In the genomic region with DNA sequence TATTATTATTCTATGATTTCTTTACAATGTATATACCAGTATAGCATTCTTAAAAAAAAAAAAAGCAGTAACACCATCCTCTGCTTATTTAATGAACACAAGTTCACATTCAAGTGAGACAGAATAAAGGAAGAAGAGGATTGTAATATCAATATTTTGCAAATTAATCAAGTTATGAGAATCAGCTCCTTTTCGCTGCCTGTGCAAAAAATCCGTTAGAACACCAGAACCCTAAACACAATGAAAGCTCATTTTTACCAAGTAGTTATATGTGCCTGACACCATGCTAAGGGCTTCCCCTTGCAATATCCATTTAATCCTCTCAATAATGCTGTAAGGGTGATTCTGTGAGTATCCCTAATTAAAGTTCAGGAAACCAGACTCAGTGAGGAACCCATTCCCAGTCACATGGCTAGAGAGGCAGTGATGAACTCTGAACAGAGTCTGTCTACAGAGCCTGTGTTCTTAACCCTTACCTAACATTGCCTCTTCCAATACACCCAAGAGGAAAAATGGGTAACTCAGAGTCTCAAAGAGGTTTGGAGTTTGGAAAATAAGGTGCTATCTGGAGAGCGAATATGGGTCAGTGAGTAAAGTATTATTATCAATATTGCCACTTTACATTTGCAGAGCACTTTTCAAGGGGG, we compare ENCODE assay signal across 25 cellular contexts.
DNase-seq lines count a peak whose midpoint lies in the region; ATAC-seq, FAIRE-seq and TF ChIP-seq lines count a peak whose summit lies in the region.
"Had no signal": no experiment of that assay in that cellular context is flagged by ENCODE, and none has a peak within 500 bp of the region (broad histone marks: within the 10 kb centered on the region; RNA-seq: fewer than 3 reads in every experiment).

No MANE protein-coding gene starts in this region.

- intact Hi-C loops in HepG2 (cut with micrococcal nuclease; ENCODE audit: unreplicated experiment): no loop called here
- intact Hi-C loops in right lobe of liver (cut with DNase I): no loop called here

- H3K4me1 ChIP-seq in HepG2 (ENCODE audit: insufficient read depth, low read length) (peaks cover 11% of the 10 kb centered on the region), right lobe of liver (no peaks in the 10 kb centered on the region)
- H3K4me1 ChIP-seq: A549, BE2C, BLaER1 had no signal

- POLR2A ChIA-PET in HepG2 (lab: Yijun Ruan, JAX): no interaction called here

- H3K9ac ChIP-seq in HepG2 (ENCODE audit: insufficient read depth, low read depth, low read length): no peak overlapping the region
- no peak overlapping the region for H3K9ac ChIP-seq in SK-N-MC (ENCODE audit: insufficient read length)
- H3K9ac ChIP-seq: BLaER1 had no signal

- H2AFZ ChIP-seq in HepG2 (ENCODE audit: low read length): no peak overlapping the region

- TF ChIP-seq EP300 in HepG2 (IDR thresholded peaks at IDR 0.05; ENCODE audit: low read depth in 2 of 2, low read length in 2 of 2): no peak
- no peak for TF ChIP-seq EP300 in HepG2 (CRISPR knock-in tag; IDR thresholded peaks at IDR 0.05; ENCODE audit: borderline replicate concordance)

- H3K79me2 ChIP-seq in HepG2 (ENCODE audit: insufficient read depth, low read length): no peaks in the 10 kb centered on the region

- TF ChIP-seq RAD21 in HepG2 (CRISPR knock-in tag; IDR thresholded peaks at IDR 0.05): no peak

- peak; percentile 71 for ATAC-seq in HepG2
- no peak for ATAC-seq in right lobe of liver
- no peak for ATAC-seq in GM19455 (IDR thresholded peaks at IDR 0.05; ENCODE audit: unreplicated experiment)
- no peak for ATAC-seq in GM21529 (IDR thresholded peaks at IDR 0.05; ENCODE audit: unreplicated experiment)
- ATAC-seq: A549, GM12878 had no signal

- 78% methylated on average over 3 of the region's 3 CpGs for WGBS in HepG2 (ENCODE audit: low lambda C conversion rate)
- WGBS in right lobe of liver (ENCODE audit: insufficient coverage, low coverage, low lambda C conversion rate, missing lambda C conversion rate): 92% methylated on average over 3 of the region's 3 CpGs

- H4K20me1 ChIP-seq in HepG2 (ENCODE audit: insufficient read depth, low read length): no peaks in the 10 kb centered on the region
- H4K20me1 ChIP-seq: BLaER1 had no signal

- no peak overlapping the region for H3K27ac ChIP-seq in HepG2 (ENCODE audit: extremely low read length, insufficient read depth, low read length)
- H3K27ac ChIP-seq in right lobe of liver: no peak overlapping the region
- peak overlapping the region; percentile 22; the same call in 1 of the 2 replicates for H3K27ac ChIP-seq in SK-N-MC
- H3K27ac ChIP-seq: 22Rv1, A549, BLaER1 had no signal

- TF ChIP-seq CTCF in HepG2 (CRISPR knock-in tag; IDR thresholded peaks at IDR 0.05): no peak
- TF ChIP-seq CTCF in right lobe of liver (IDR thresholded peaks at IDR 0.05): no peak

- H3K27me3 ChIP-seq in HepG2 (ENCODE audit: control insufficient read depth in 1 of 2, insufficient read depth in 2 of 2, low read length in 2 of 2) (no peaks in the 10 kb centered on the region), right lobe of liver (no peaks in the 10 kb centered on the region)
- H3K27me3 ChIP-seq: BE2C, BLaER1 had no signal

- H3K36me3 ChIP-seq in HepG2 (replicated peaks in 1 of 2; ENCODE audit: control insufficient read depth in 1 of 2, insufficient read depth in 2 of 2, low read length in 2 of 2) (no peaks in the 10 kb centered on the region), right lobe of liver (no peaks in the 10 kb centered on the region), SK-N-MC (ENCODE audit: insufficient read depth, low read length) (no peaks in the 10 kb centered on the region)
- H3K36me3 ChIP-seq: BE2C, BLaER1 had no signal

- CTCF ChIA-PET in HepG2 (lab: Yijun Ruan, JAX; ENCODE audit: low intra/inter-chr PET ratio, low total read pairs): no interaction called here

- FAIRE-seq in HepG2 (lab: Jason Lieb, UNC): no peak
- FAIRE-seq: A549, GM12878, GM12892, GM18507 had no signal

- in situ Hi-C loops in HepG2 (cut with HindIII; ENCODE audit: extremely low pct_ligation_motif_present, low pct_unique_long_range_greater_than_20kb): no loop called here

- no peaks in the 10 kb centered on the region for H3K9me3 ChIP-seq in HepG2 (ENCODE audit: low read length)
- no peaks in the 10 kb centered on the region for H3K9me3 ChIP-seq in right lobe of liver
- H3K9me3 ChIP-seq in SK-N-MC (ENCODE audit: low read depth, low read length): no peaks in the 10 kb centered on the region
- H3K9me3 ChIP-seq: A549, BE2C, BLaER1 had no signal

- no TSS peak for BruUV-seq in HepG2 (replicated peaks; lab: Mats Ljungman, UMichigan)

- DNase-seq in HepG2 (ENCODE audit: low spot score) (no peak), right lobe of liver (no peak), SK-N-MC (ENCODE audit: low read depth, low spot score) (no peak)
- DNase-seq: ACHN; BE2C; C1 segment of cervical spinal cord; CD4-positive, alpha-beta memory T cell; CD4-positive, CD25-positive, alpha-beta regulatory T cell; CD8-positive, alpha-beta memory T cell; COR-L47; DMS 273 treated with DMSO at 0.1 percent for 48 hours; DMS153; DMS53; DMS79; DND-41; EL; GDM1 had no signal

- TF ChIP-seq POLR2A in HepG2 (IDR thresholded peaks at IDR 0.05; ENCODE audit: insufficient read depth in 1 of 2, low read depth in 2 of 2, low read length in 2 of 2) (no peak), right lobe of liver (IDR thresholded peaks at IDR 0.05) (no peak)

- H3K4me2 ChIP-seq in HepG2 (ENCODE audit: low read depth, low read length): peak overlapping the region; percentile 4; the same call in 1 of the 2 replicates
- H3K4me2 ChIP-seq: A549, BLaER1 had no signal

- no peak overlapping the region for H3K4me3 ChIP-seq in HepG2 (replicated peaks in 1 of 3; ENCODE audit: insufficient read depth in 1 of 3, low read depth in 2 of 3, low read length in 3 of 3)
- H3K4me3 ChIP-seq in right lobe of liver: no peak overlapping the region
- H3K4me3 ChIP-seq in SK-N-MC: no peak overlapping the region
- H3K4me3 ChIP-seq: A549, BLaER1, GM12878 had no signal

TF ChIP-seq in HepG2, 621 proteins besides CTCF, POLR2A, EP300 and RAD21 (continues in another document):
- TF ChIP-seq ZNF800 (CRISPR knock-in tag; IDR thresholded peaks at IDR 0.05) (no peak), MAFF (IDR thresholded peaks at IDR 0.05; ENCODE audit: low read depth, low read length) (peak; percentile 54; the same call in 1 of the 2 replicates), SAFB2 (CRISPR knock-in tag; IDR thresholded peaks at IDR 0.05; ENCODE audit: borderline replicate concordance, low read depth) (no peak), ZZZ3 (CRISPR knock-in tag; IDR thresholded peaks at IDR 0.05; ENCODE audit: borderline replicate concordance) (no peak), ZNF224 (CRISPR knock-in tag; IDR thresholded peaks at IDR 0.05) (no peak), HOXA5 (CRISPR knock-in tag; IDR thresholded peaks at IDR 0.05) (no peak), ATF7 (IDR thresholded peaks at IDR 0.05) (no peak), ATF7 (CRISPR knock-in tag; IDR thresholded peaks at IDR 0.05) (no peak), TOPORS (CRISPR knock-in tag; IDR thresholded peaks at IDR 0.05) (no peak), ZNF775 (CRISPR knock-in tag; IDR thresholded peaks at IDR 0.05; ENCODE audit: borderline replicate concordance) (no peak), SMARCC2 (IDR thresholded peaks at IDR 0.05) (no peak), DR1 (CRISPR knock-in tag; IDR thresholded peaks at IDR 0.05) (no peak), ETV6 (CRISPR knock-in tag; conservative IDR thresholded peaks at IDR 0.05) (no peak), ATF7-NPFF (CRISPR knock-in tag; IDR thresholded peaks at IDR 0.05; ENCODE audit: low read depth) (no peak)
